In the genomic region with DNA sequence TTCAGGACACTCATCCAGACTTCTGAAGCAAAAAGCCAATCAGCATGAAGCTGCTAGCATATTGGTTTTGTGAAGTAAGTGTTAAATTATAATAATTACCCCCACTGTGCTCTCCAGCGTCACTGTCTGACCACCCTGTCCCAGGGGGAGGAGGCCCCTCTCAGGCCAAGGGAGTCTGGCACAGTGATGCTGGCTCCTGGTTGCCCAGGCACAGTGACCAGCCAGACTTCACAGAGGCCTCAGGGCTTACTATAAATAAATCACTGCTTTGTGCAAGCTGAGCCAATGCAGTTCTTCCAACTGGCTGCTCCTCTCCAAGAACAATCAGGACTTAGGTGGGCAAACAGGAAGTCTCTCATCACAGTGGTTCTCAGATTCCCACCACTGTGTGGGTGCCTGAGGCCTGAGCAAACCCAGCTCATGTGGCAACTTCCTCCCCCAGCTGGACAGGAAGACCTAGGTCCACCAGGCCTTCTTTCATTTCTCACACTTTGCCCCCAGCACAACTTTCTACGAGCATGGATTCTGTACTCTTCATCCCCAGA, we compare ENCODE assay signal across 10 cellular contexts. TPM values are rescaled to one million over a fixed set of nuclear protein-coding genes. Genes with fewer than 3 reads are reported as not detected.
A peak's percentile ranks its signal among the peaks of the same experiment; 100 is the strongest.
DNase-seq lines count a peak whose midpoint lies in the region; ATAC-seq and TF ChIP-seq lines count a peak whose summit lies in the region.
"Had no signal": no experiment of that assay in that cellular context is flagged by ENCODE, and none has a peak within 500 bp of the region (broad histone marks: within the 10 kb centered on the region; RNA-seq: fewer than 3 reads in every experiment).

No MANE protein-coding gene starts in this region.

- no peaks in the 10 kb centered on the region for H3K9me3 ChIP-seq in endodermal cell (ENCODE audit: control insufficient read depth, low read length)
- no peaks in the 10 kb centered on the region for H3K9me3 ChIP-seq in trophoblast cell (ENCODE audit: insufficient read depth, low read depth, low read length)
- H3K9me3 ChIP-seq in testis, result no peaks in the 10 kb centered on the region

- H3K79me2 ChIP-seq in trophoblast cell (ENCODE audit: control insufficient read depth, insufficient read depth, low read length, poor library complexity), result peaks cover 2% of the 10 kb centered on the region

- no peak overlapping the region for H2AK5ac ChIP-seq in trophoblast cell (ENCODE audit: low read length)

- no peak overlapping the region for H3K18ac ChIP-seq in trophoblast cell (ENCODE audit: low read length)

- H4K8ac ChIP-seq in trophoblast cell (ENCODE audit: low read depth, low read length), result no peak overlapping the region

- peak overlapping the region; percentile 61 for H3K27ac ChIP-seq in endodermal cell (ENCODE audit: low read depth, low read length)
- H3K27ac ChIP-seq in trophoblast cell (ENCODE audit: low read depth, low read length), result peak overlapping the region; percentile 37
- H3K27ac ChIP-seq in testis, result no peak overlapping the region

- ATAC-seq in HG03460 (IDR thresholded peaks at IDR 0.05; ENCODE audit: unreplicated experiment), result no peak
- ATAC-seq: activated CD4-positive, alpha-beta T cell treated with anti-CD3 and anti-CD28 coated beads for 36 hours had no signal

- H3K4me2 ChIP-seq in trophoblast cell (ENCODE audit: low read length), result peak overlapping the region; percentile 31

- no peak overlapping the region for H2BK5ac ChIP-seq in trophoblast cell (ENCODE audit: low read depth, low read length, poor library complexity)

- H3K23ac ChIP-seq in trophoblast cell (ENCODE audit: low read length), result no peak overlapping the region

- H3K36me3 ChIP-seq in endodermal cell (ENCODE audit: control insufficient read depth, insufficient read depth, low read length) (no peaks in the 10 kb centered on the region), trophoblast cell (ENCODE audit: control insufficient read depth in 1 of 2, insufficient read depth in 2 of 2, low read length in 2 of 2) (no peaks in the 10 kb centered on the region), testis (ENCODE audit: low read depth, missing control alignments) (no peaks in the 10 kb centered on the region)

- no peak overlapping the region for H2BK12ac ChIP-seq in trophoblast cell (ENCODE audit: low read length)

- H2AFZ ChIP-seq in trophoblast cell (ENCODE audit: insufficient read depth, low read length, poor library complexity), result no peak overlapping the region

- H3K27me3 ChIP-seq in endodermal cell (ENCODE audit: control insufficient read depth, insufficient read depth, low read length, poor library complexity, severe bottlenecking), result no peaks in the 10 kb centered on the region
- peaks cover 3% of the 10 kb centered on the region for H3K27me3 ChIP-seq in trophoblast cell (ENCODE audit: insufficient read depth, low read length)
- no peaks in the 10 kb centered on the region for H3K27me3 ChIP-seq in testis

- H3K9ac ChIP-seq in endodermal cell (ENCODE audit: extremely low read depth, low read length, poor library complexity, severe bottlenecking) (no peak overlapping the region), trophoblast cell (ENCODE audit: low read length) (no peak overlapping the region)

- peak overlapping the region; percentile 78 for H3K4me3 ChIP-seq in endodermal cell (ENCODE audit: low read length)
- no peak overlapping the region for H3K4me3 ChIP-seq in trophoblast cell (ENCODE audit: low read depth, low read length)
- no peak overlapping the region for H3K4me3 ChIP-seq in testis

- no peaks in the 10 kb centered on the region for H3K27me3 Mint-ChIP-seq in endodermal cell (ENCODE audit: insufficient read depth)

- H3K27ac Mint-ChIP-seq in endodermal cell, result peak overlapping the region; percentile 82
- H3K27ac Mint-ChIP-seq: activated CD4-positive, alpha-beta T cell treated with anti-CD3 and anti-CD28 coated beads for 36 hours had no signal

- 80% methylated on average over 2 of the region's 2 CpGs; no CpG with 5 or more reads in 1 of the 2 experiments for WGBS in endodermal cell (ENCODE audit: insufficient coverage in 1 of 2, insufficient read length in 1 of 2), 2 experiments
- WGBS in trophoblast cell (ENCODE audit: extremely low coverage, insufficient coverage, insufficient read length), result no CpG with 5 or more reads among the region's 2 CpGs
- 73 to 80% methylated on average over 2 of the region's 2 CpGs for WGBS in testis, 2 donors

- DNase-seq in NCI-H1417 (lab: John Stamatoyannopoulos, UW), result peak in 2 of 3 experiments; percentile 37 to 70
- DNase-seq in NCI-H1417 treated with DMSO at 0.1 percent for 48 hours (lab: John Stamatoyannopoulos, UW), result no peak
- DNase-seq in NCI-H226, result peak; percentile 28
- DNase-seq in endodermal cell, result no peak
- DNase-seq in trophoblast cell, result no peak
- no peak for DNase-seq in testis
- DNase-seq in activated CD4-positive, CD25-positive, alpha-beta regulatory T cell treated with anti-CD3 and anti-CD28 coated beads, Interleukin-2, amount 50 U/mL, for 72 hours, result no peak
- DNase-seq: activated CD4-positive, alpha-beta T cell treated with anti-CD3 and anti-CD28 coated beads for 36 hours had no signal

- peaks cover 21% of the 10 kb centered on the region for H3K4me1 Mint-ChIP-seq in endodermal cell

- intact Hi-C loops in testis (cut with DNase I; ENCODE audit: low total_unique reads), result no loop called here

- peaks cover 8% of the 10 kb centered on the region for H3K4me1 ChIP-seq in endodermal cell (ENCODE audit: control insufficient read depth, insufficient read depth, low read length)
- H3K4me1 ChIP-seq in trophoblast cell (ENCODE audit: control insufficient read depth in 1 of 2, insufficient read depth in 2 of 2, low read length in 2 of 2), result peaks cover 11 to 27% of the 10 kb centered on the region in 2 experiments
- H3K4me1 ChIP-seq in testis, result peaks cover 7% of the 10 kb centered on the region

- H3K4ac ChIP-seq in trophoblast cell (ENCODE audit: low read depth, low read length), result no peak overlapping the region

- no peaks in the 10 kb centered on the region for H3K9me3 Mint-ChIP-seq in endodermal cell

- no peak for TF ChIP-seq POLR2A in testis (IDR thresholded peaks at IDR 0.05)

- no peak overlapping the region for H4K12ac ChIP-seq in trophoblast cell (ENCODE audit: low read depth, low read length)

- no peak overlapping the region for H4K91ac ChIP-seq in trophoblast cell (ENCODE audit: low read depth, low read length)

- no peak overlapping the region for H2BK120ac ChIP-seq in trophoblast cell (ENCODE audit: insufficient read depth, low read length, poor library complexity)

- H3K4me3 Mint-ChIP-seq in endodermal cell, result peak overlapping the region; percentile 72

- TF ChIP-seq CTCF in endodermal cell (conservative IDR thresholded peaks at IDR 0.05) (no peak), testis (IDR thresholded peaks at IDR 0.05) (no peak)

- no peak overlapping the region for H3K14ac ChIP-seq in trophoblast cell (ENCODE audit: low read length)

- peaks cover 6% of the 10 kb centered on the region for H3K79me1 ChIP-seq in trophoblast cell (ENCODE audit: low read length)

- H3K36me3 Mint-ChIP-seq in endodermal cell (ENCODE audit: low read depth), result no peaks in the 10 kb centered on the region

RNA-seq across cellular contexts. Expression of gene DBNDD1, which starts 1.7 kb away (rescaled TPM):
- total RNA-seq in endodermal cell (10 to 100 TPM; 31.5 to 32.5 TPM), testis (1 to 10 TPM; 4.7 to 5.1 TPM)
- 29.9 TPM for polyA plus RNA-seq in endodermal cell (2013, experiment 1 of 2)
- polyA plus RNA-seq in endodermal cell (2013, experiment 2 of 2), result 27.8 TPM
- polyA plus RNA-seq in trophoblast cell (2013), result 9.9 and 10.6 TPM in 2 replicates
- 2.3 TPM for polyA plus RNA-seq in testis (ENCODE audit: insufficient read depth, low read depth, low replicate concordance)

RNA-seq across cellular contexts. Expression of gene PRDM7, which starts 56.2 kb away (rescaled TPM):
- total RNA-seq in endodermal cell (not detected), testis (10 to 100 TPM in 1 of 2 donors, 1 to 10 TPM in 1; 1.8 to 10.2 TPM)
- not detected for polyA plus RNA-seq in endodermal cell (2013, experiment 1 of 2)
- not detected for polyA plus RNA-seq in endodermal cell (2013, experiment 2 of 2)
- polyA plus RNA-seq in trophoblast cell (2013), result not detected in 2 replicates
- 4.2 TPM for polyA plus RNA-seq in testis (ENCODE audit: insufficient read depth, low read depth, low replicate concordance)
- total RNA-seq: activated CD4-positive, alpha-beta T cell treated with anti-CD3 and anti-CD28 coated beads for 36 hours; LHCN-M2 had no signal

Comparison
In these comparisons a context has a peak if more than half of its experiments do, and no peak if none do; other contexts are left out.
1. DNase-seq: peak in NCI-H1417 (2 of 3) and NCI-H226 (single experiment); none in NCI-H1417 treated with DMSO at 0.1 percent for 48 hours (single experiment), endodermal cell (single experiment), trophoblast cell (0 of 2), testis (single experiment) and activated CD4-positive, CD25-positive, alpha-beta regulatory T cell treated with anti-CD3 and anti-CD28 coated beads, Interleukin-2, amount 50 U/mL, for 72 hours (single experiment).
2. H3K27ac ChIP-seq: peak in endodermal cell (single experiment) and trophoblast cell (single experiment); none in testis (0 of 2).
3. RNA of gene DBNDD1, which starts 1.7 kb away (total RNA-seq): 31.5 to 32.5 TPM in endodermal cell; 4.7 to 5.1 TPM in testis; every median in the first group is over 4 times any median in the second.